29 cellular contexts compared by ENCODE assay signal in genomic region chr6:81978230-81978629, GRCh38.
"Had no signal": no experiment of that assay in that cellular context is flagged by ENCODE, and none has a peak within 500 bp of the region (broad histone marks: within the 10 kb centered on the region; RNA-seq: fewer than 3 reads in every experiment).

No MANE protein-coding gene starts in this region.

- H3K36me3 ChIP-seq: gastrocnemius medialis, neutrophil, thyroid gland, upper lobe of left lung, vagina had no signal

- H3K4me1 Mint-ChIP-seq: activated naive CD4-positive, alpha-beta T cell treated with anti-CD3 and anti-CD28 coated beads, Interleukin-2, amount 10 ng/mL, durations not matched to agents 7 days and 5 days; activated naive CD8-positive, alpha-beta T cell treated with anti-CD3 and anti-CD28 coated beads, Interleukin-2, amount 10 ng/mL, durations not matched to agents 7 days and 5 days; mesothelial cell of epicardium; nephron progenitor cell; stimulated activated memory B cell treated with anti-CD40 and anti-IgM and Interleukin-4, amounts not matched to agents 10 μg/mL and 1 μg/mL and 100 μg/mL, for 72 hours; stimulated activated naive CD8-positive, alpha-beta T cell treated with anti-CD3 and anti-CD28 coated beads, Interleukin-15, amount 100 ng/mL, for 72 hours had no signal

- H3K4me3 Mint-ChIP-seq: activated naive CD4-positive, alpha-beta T cell treated with anti-CD3 and anti-CD28 coated beads, Interleukin-2, amount 10 ng/mL, durations not matched to agents 7 days and 5 days; activated naive CD8-positive, alpha-beta T cell treated with anti-CD3 and anti-CD28 coated beads, Interleukin-2, amount 10 ng/mL, durations not matched to agents 7 days and 5 days; mesothelial cell of epicardium; naive B cell; nephron progenitor cell; stimulated activated memory B cell treated with anti-CD40 and anti-IgM and Interleukin-4, amounts not matched to agents 10 μg/mL and 1 μg/mL and 100 μg/mL, for 72 hours; stimulated activated naive CD8-positive, alpha-beta T cell treated with anti-CD3 and anti-CD28 coated beads, Interleukin-15, amount 100 ng/mL, for 72 hours had no signal

- H3K27me3 Mint-ChIP-seq: activated naive CD4-positive, alpha-beta T cell treated with anti-CD3 and anti-CD28 coated beads, Interleukin-2, amount 10 ng/mL, durations not matched to agents 7 days and 5 days; activated naive CD8-positive, alpha-beta T cell treated with anti-CD3 and anti-CD28 coated beads, Interleukin-2, amount 10 ng/mL, durations not matched to agents 7 days and 5 days; naive B cell; stimulated activated memory B cell treated with anti-CD40 and anti-IgM and Interleukin-4, amounts not matched to agents 10 μg/mL and 1 μg/mL and 100 μg/mL, for 72 hours; stimulated activated naive CD8-positive, alpha-beta T cell treated with anti-CD3 and anti-CD28 coated beads, Interleukin-15, amount 100 ng/mL, for 72 hours had no signal

- H3K27ac ChIP-seq: gastrocnemius medialis, neutrophil, thyroid gland, upper lobe of left lung, vagina, VCaP had no signal

- H3K36me3 Mint-ChIP-seq: activated naive CD4-positive, alpha-beta T cell treated with anti-CD3 and anti-CD28 coated beads, Interleukin-2, amount 10 ng/mL, durations not matched to agents 7 days and 5 days; activated naive CD8-positive, alpha-beta T cell treated with anti-CD3 and anti-CD28 coated beads, Interleukin-2, amount 10 ng/mL, durations not matched to agents 7 days and 5 days; naive B cell; stimulated activated memory B cell treated with anti-CD40 and anti-IgM and Interleukin-4, amounts not matched to agents 10 μg/mL and 1 μg/mL and 100 μg/mL, for 72 hours had no signal

- H3K4me1 ChIP-seq: gastrocnemius medialis, thyroid gland, upper lobe of left lung, vagina had no signal

- H3K27ac Mint-ChIP-seq: activated naive CD4-positive, alpha-beta T cell treated with anti-CD3 and anti-CD28 coated beads, Interleukin-2, amount 10 ng/mL, durations not matched to agents 7 days and 5 days; activated naive CD8-positive, alpha-beta T cell treated with anti-CD3 and anti-CD28 coated beads, Interleukin-2, amount 10 ng/mL, durations not matched to agents 7 days and 5 days; mesothelial cell of epicardium; nephron progenitor cell; stimulated activated memory B cell treated with anti-CD40 and anti-IgM and Interleukin-4, amounts not matched to agents 10 μg/mL and 1 μg/mL and 100 μg/mL, for 72 hours; stimulated activated naive CD8-positive, alpha-beta T cell treated with anti-CD3 and anti-CD28 coated beads, Interleukin-15, amount 100 ng/mL, for 72 hours had no signal

- H3K4me3 ChIP-seq: gastrocnemius medialis, thyroid gland, upper lobe of left lung, vagina had no signal

- H3K9me3 ChIP-seq: gastrocnemius medialis, neutrophil, thyroid gland, upper lobe of left lung, vagina had no signal

- H3K27me3 ChIP-seq: gastrocnemius medialis, neutrophil, thyroid gland, upper lobe of left lung, vagina had no signal

- DNase-seq: activated CD4-positive, alpha-beta T cell treated with anti-CD3 and anti-CD28 coated beads for 4 hours; activated CD4-positive, alpha-beta T cell treated with anti-CD3 and anti-CD28 coated beads, Interleukin-2, amount 50 U/mL, for 48 hours; activated CD8-positive, alpha-beta memory T cell treated with anti-CD3 and anti-CD28 coated beads, Interleukin-2, amount 50 U/mL, for 4 hours; activated gamma-delta T cell; activated naive CD4-positive, alpha-beta T cell treated with anti-CD3 and anti-CD28 coated beads, Interleukin-2, amount 10 ng/mL, durations not matched to agents 7 days and 5 days; activated naive CD8-positive, alpha-beta T cell treated with anti-CD3 and anti-CD28 coated beads, Interleukin-2, amount 10 ng/mL, durations not matched to agents 7 days and 5 days; activated T-cell treated with anti-CD3 and anti-CD28 coated beads, Interleukin-2, amount 50 U/mL, for 1 hour; amniotic stem cell; caudate nucleus; gastrocnemius medialis; glutamatergic neuron; left ventricle myocardium superior; naive B cell; nephron progenitor cell; small intestine; stimulated activated CD4-positive, alpha-beta T cell treated with anti-CD3 and anti-CD28 coated beads, Interleukin-1b, Interleukin-23, amount 100 ng/mL, for 48 hours; stimulated activated CD4-positive, alpha-beta T cell treated with anti-CD3 and anti-CD28 coated beads, Interleukin-4, amount 100 ng/mL, for 4 hours; stimulated activated CD8-positive, alpha-beta memory T cell treated with anti-CD3 and anti-CD28 coated beads, Interleukin-4, amount 100 ng/mL, for 48 hours; stimulated activated naive CD8-positive, alpha-beta T cell treated with anti-CD3 and anti-CD28 coated beads, Interleukin-15, amount 100 ng/mL, for 72 hours; substantia nigra; thyroid gland; upper lobe of left lung had no signal

- ATAC-seq: esophagus mucosa; gastrocnemius medialis; left ventricle myocardium superior; sciatic nerve; stimulated activated memory B cell treated with anti-CD40 and anti-IgM and Interleukin-4, amounts not matched to agents 10 μg/mL and 1 μg/mL and 100 μg/mL, for 72 hours; stimulated activated naive CD8-positive, alpha-beta T cell treated with anti-CD3 and anti-CD28 coated beads, Interleukin-15, amount 100 ng/mL, for 72 hours had no signal
